Comparison of ENCODE assay signal across 8 cellular contexts in the genomic region with DNA sequence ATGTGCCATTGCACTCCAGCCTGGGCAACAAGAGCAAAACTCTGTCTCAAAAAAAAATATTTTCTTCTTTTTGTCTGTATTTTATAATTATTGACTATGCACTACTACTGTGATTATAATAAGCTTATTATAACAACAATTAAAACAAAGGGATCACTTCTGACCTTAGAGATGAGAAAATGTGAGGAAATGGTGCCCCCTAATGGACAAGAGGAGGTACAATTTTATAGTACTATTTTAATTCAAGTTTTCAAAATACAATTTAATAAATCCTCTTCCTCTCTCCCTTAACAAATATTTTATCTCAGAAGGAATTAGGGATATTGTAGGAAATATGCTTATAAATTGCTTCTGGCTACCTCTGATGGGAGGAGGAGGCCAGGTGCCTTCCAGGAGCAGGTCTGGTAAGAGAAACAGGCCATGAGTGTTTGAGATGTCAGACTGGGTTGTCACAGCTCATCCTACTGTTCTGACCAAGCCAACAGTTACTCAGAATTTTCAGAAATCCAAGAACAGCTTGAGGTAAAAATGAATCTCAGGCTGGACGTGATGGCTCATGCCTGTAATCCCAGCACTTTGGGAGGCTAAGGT. TPM values are rescaled to one million over a fixed set of nuclear protein-coding genes. Genes with fewer than 3 reads are reported as not detected.
DNase-seq lines count a peak whose midpoint lies in the region; ATAC-seq and TF ChIP-seq lines count a peak whose summit lies in the region.

No MANE protein-coding gene starts in this region.

- no peaks in the 10 kb centered on the region for H3K27me3 ChIP-seq in cardiac muscle cell
- H3K27me3 ChIP-seq in right cardiac atrium (ENCODE audit: control insufficient read depth, insufficient read depth), result no peaks in the 10 kb centered on the region
- H3K27me3 ChIP-seq in breast epithelium, result no peaks in the 10 kb centered on the region
- no peaks in the 10 kb centered on the region for H3K27me3 ChIP-seq in right lobe of liver

- H3K36me3 ChIP-seq in cardiac muscle cell (peaks cover 4% of the 10 kb centered on the region), breast epithelium (no peaks in the 10 kb centered on the region), right lobe of liver (peaks cover 0 to 15% (median 3%) of the 10 kb centered on the region in 4 donors)

- no peaks in the 10 kb centered on the region for H3K9me3 ChIP-seq in cardiac muscle cell (ENCODE audit: low read depth)
- H3K9me3 ChIP-seq in right cardiac atrium (ENCODE audit: control insufficient read depth, low read length), result no peaks in the 10 kb centered on the region
- H3K9me3 ChIP-seq in breast epithelium, result no peaks in the 10 kb centered on the region
- H3K9me3 ChIP-seq in right lobe of liver, result no peaks in the 10 kb centered on the region

- DNase-seq in cardiac muscle cell (ENCODE audit: low read depth in 1 of 2, low spot score in 1 of 2) (peak; percentile 46 to 61), right cardiac atrium (no peak), NCI-H1694 treated with DMSO at 0.1 percent for 48 hours (lab: John Stamatoyannopoulos, UW) (peak; percentile 59), breast epithelium (ENCODE audit: low spot score in 2 of 2) (no peak), right lobe of liver (no peak), A172 (ENCODE audit: low spot score) (no peak)

- H3K4me3 ChIP-seq in cardiac muscle cell, result no peak overlapping the region
- no peak overlapping the region for H3K4me3 ChIP-seq in right cardiac atrium (ENCODE audit: low read length)
- H3K4me3 ChIP-seq in breast epithelium, result no peak overlapping the region
- no peak overlapping the region for H3K4me3 ChIP-seq in right lobe of liver

- intact Hi-C loops in right cardiac atrium (cut with DNase I) (loop anchor here in 2 of 4 donors (5.0 kb wide), 1 partner anchor 288 kb away; a partner anchor contains a TSS), breast epithelium (cut with DNase I; ENCODE audit: low total_unique reads) (no loop called here), right lobe of liver (cut with DNase I) (no loop called here)

- WGBS in right cardiac atrium, result 67% methylated on average over 1 of the region's 1 CpG
- 40% methylated on average over 1 of the region's 1 CpG for WGBS in right lobe of liver (ENCODE audit: insufficient coverage, low coverage, low lambda C conversion rate, missing lambda C conversion rate)

- TF ChIP-seq POLR2A in breast epithelium (IDR thresholded peaks at IDR 0.05) (no peak), right lobe of liver (IDR thresholded peaks at IDR 0.05) (no peak)

- H3K4me1 ChIP-seq in cardiac muscle cell (ENCODE audit: low read depth) (peaks cover 38% of the 10 kb centered on the region), right cardiac atrium (ENCODE audit: control insufficient read depth, insufficient read depth, low read length) (no peaks in the 10 kb centered on the region), breast epithelium (no peaks in the 10 kb centered on the region), right lobe of liver (peaks cover 0 to 4% (median 0%) of the 10 kb centered on the region in 4 donors)

- ATAC-seq in right cardiac atrium, result no peak
- ATAC-seq in right lobe of liver, result peak; percentile 54 to 68 (median 64)
- no peak for ATAC-seq in HG02623 (IDR thresholded peaks at IDR 0.05; ENCODE audit: unreplicated experiment)
- no peak for ATAC-seq in GM18519 (IDR thresholded peaks at IDR 0.05; ENCODE audit: low FRiP score, unreplicated experiment)

- H3K27ac ChIP-seq in cardiac muscle cell (no peak overlapping the region), right cardiac atrium (ENCODE audit: low read length) (no peak overlapping the region), breast epithelium (no peak overlapping the region), right lobe of liver (no peak overlapping the region)

- TF ChIP-seq CTCF in cardiac muscle cell (IDR thresholded peaks at IDR 0.05; ENCODE audit: low read depth, low read length), result peak; percentile 53
- TF ChIP-seq CTCF in breast epithelium (IDR thresholded peaks at IDR 0.05), result peak; percentile 58 to 82 (median 79)
- peak; percentile 65 to 73 (median 70) for TF ChIP-seq CTCF in right lobe of liver (IDR thresholded peaks at IDR 0.05)

RNA-seq across cellular contexts. Expression of a gene that starts 14.0 kb away (rescaled TPM):
- total RNA-seq in cardiac muscle cell (10.5 and 18.4 TPM in 2 replicates), right cardiac atrium (10 to 100 TPM; 37.8 to 58.9 (median 44.7) TPM), breast epithelium (10 to 100 TPM; 21.6 to 33.1 (median 25.6) TPM), right lobe of liver (10 to 100 TPM; 17.9 to 35.1 (median 28.2) TPM)
- polyA plus RNA-seq in cardiac muscle cell (18.6 and 25.5 TPM in 2 replicates), right cardiac atrium (9.6 TPM)
- 13.9 and 15.2 TPM in 2 replicates for total RNA-seq in A172 (2014; rRNA removed; shearing (Covaris generic))

RNA-seq across cellular contexts. Expression of a gene that starts 31.8 kb away (rescaled TPM):
- total RNA-seq in cardiac muscle cell, result 15.4 and 16.4 TPM in 2 replicates
- 20.3 and 27.0 TPM in 2 replicates for polyA plus RNA-seq in cardiac muscle cell
- total RNA-seq in right cardiac atrium, result 1 to 10 TPM; 3.2 to 5.0 (median 4.1) TPM
- polyA plus RNA-seq in right cardiac atrium, result 1.7 TPM
- 1 to 10 TPM; 5.0 to 5.9 (median 5.6) TPM for total RNA-seq in breast epithelium
- total RNA-seq in right lobe of liver, result 10 to 100 TPM in 1 of 6 experiments, 1 to 10 TPM in 3, under 1 TPM in 2; 0.59 to 11.5 (median 1.6) TPM
- total RNA-seq in A172 (2014; rRNA removed; shearing (Covaris generic)), result 34.9 and 37.7 TPM in 2 replicates

RNA-seq across cellular contexts. Expression of a gene that starts 51.5 kb away (rescaled TPM):
- 16.4 and 24.8 TPM in 2 replicates for total RNA-seq in cardiac muscle cell
- polyA plus RNA-seq in cardiac muscle cell, result 23.7 and 42.6 TPM in 2 replicates
- total RNA-seq in right cardiac atrium, result 10 to 100 TPM; 12.5 to 15.7 (median 15.1) TPM
- 5.6 TPM for polyA plus RNA-seq in right cardiac atrium
- 10 to 100 TPM; 21.0 to 25.1 (median 22.1) TPM for total RNA-seq in breast epithelium
- 10 to 100 TPM in 1 of 6 experiments, 1 to 10 TPM in 5; 7.1 to 10.1 (median 8.0) TPM for total RNA-seq in right lobe of liver
- 17.9 and 24.0 TPM in 2 replicates for total RNA-seq in A172 (2014; rRNA removed; shearing (Covaris generic))

Comparison
In these comparisons a context has a peak if more than half of its experiments do, and no peak if none do; other contexts are left out.
1. DNase-seq: peak in cardiac muscle cell (2 of 2) and NCI-H1694 treated with DMSO at 0.1 percent for 48 hours (single experiment); none in right cardiac atrium (0 of 3), breast epithelium (0 of 2), right lobe of liver (0 of 3) and A172 (single experiment).
2. ATAC-seq: peak in right lobe of liver (4 of 4); none in right cardiac atrium (0 of 2), HG02623 (single experiment) and GM18519 (single experiment).
3. Peak in every context shown above with its lines, with median percentiles within 50 percentile points of each other: CTCF ChIP-seq.